Comparison of ENCODE assay signal across 16 cellular contexts in genomic region chr12:72035625-72036024, GRCh38.
DNase-seq lines count a peak whose midpoint lies in the region; ATAC-seq and TF ChIP-seq lines count a peak whose summit lies in the region.
"Had no signal": no experiment of that assay in that cellular context is flagged by ENCODE, and none has a peak within 500 bp of the region (broad histone marks: within the 10 kb centered on the region; RNA-seq: fewer than 3 reads in every experiment).

No MANE protein-coding gene starts in this region.

- no peak overlapping the region for H3K4me2 ChIP-seq in mesendoderm (ENCODE audit: low read length)

- H2BK120ac ChIP-seq in mesendoderm (ENCODE audit: low read depth, low read length), result no peak overlapping the region

- no peak overlapping the region for H3K4me3 Mint-ChIP-seq in endodermal cell
- H3K4me3 Mint-ChIP-seq: CD14-positive monocyte; CD8-positive, alpha-beta T cell; IgD-negative memory B cell had no signal

- no peak overlapping the region for H3K23ac ChIP-seq in mesendoderm (ENCODE audit: low read length)

- no peak overlapping the region for H3K18ac ChIP-seq in mesendoderm (ENCODE audit: low read length)

- no peaks in the 10 kb centered on the region for H3K4me1 ChIP-seq in endodermal cell (ENCODE audit: control insufficient read depth, insufficient read depth, low read length)
- H3K4me1 ChIP-seq in mesendoderm (ENCODE audit: control insufficient read depth, low read depth, low read length), result no peaks in the 10 kb centered on the region

- H2BK15ac ChIP-seq in mesendoderm (replicated peaks; ENCODE audit: low read depth), result no peak overlapping the region

- H3K36me3 ChIP-seq in endodermal cell (ENCODE audit: control insufficient read depth, insufficient read depth, low read length) (no peaks in the 10 kb centered on the region), mesendoderm (ENCODE audit: control insufficient read depth, insufficient read depth, low read length) (no peaks in the 10 kb centered on the region)

- no peak overlapping the region for H3K27ac ChIP-seq in endodermal cell (ENCODE audit: low read depth, low read length)
- H3K27ac ChIP-seq in mesendoderm (ENCODE audit: low read depth, low read length), result no peak overlapping the region
- H3K27ac ChIP-seq: 22Rv1 had no signal

- H2AK5ac ChIP-seq in mesendoderm (ENCODE audit: low read length), result no peak overlapping the region

- H3K4me3 ChIP-seq in endodermal cell (ENCODE audit: low read length) (no peak overlapping the region), mesendoderm (ENCODE audit: low read length) (no peak overlapping the region)

- no peak overlapping the region for H3K9ac ChIP-seq in endodermal cell (ENCODE audit: extremely low read depth, low read length, poor library complexity, severe bottlenecking)
- H3K9ac ChIP-seq in mesendoderm (ENCODE audit: low read length), result no peak overlapping the region

- H3K56ac ChIP-seq in mesendoderm (ENCODE audit: low read length), result no peak overlapping the region

- no peaks in the 10 kb centered on the region for H3K27me3 Mint-ChIP-seq in endodermal cell (ENCODE audit: insufficient read depth)

- no peak for ATAC-seq in HG02973 (IDR thresholded peaks at IDR 0.05; ENCODE audit: unreplicated experiment)
- ATAC-seq: CD8-positive, alpha-beta T cell had no signal

- H3K79me2 ChIP-seq in mesendoderm (ENCODE audit: control insufficient read depth, insufficient read depth, low read length), result no peaks in the 10 kb centered on the region

- no peak overlapping the region for H3K27ac Mint-ChIP-seq in endodermal cell
- H3K27ac Mint-ChIP-seq: CD8-positive, alpha-beta T cell had no signal

- H3K36me3 Mint-ChIP-seq in endodermal cell (ENCODE audit: low read depth), result no peaks in the 10 kb centered on the region
- H3K36me3 Mint-ChIP-seq: CD14-positive monocyte; CD8-positive, alpha-beta T cell; IgD-negative memory B cell had no signal

- peaks cover 16% of the 10 kb centered on the region for H3K9me3 ChIP-seq in endodermal cell (ENCODE audit: control insufficient read depth, low read length)

- H4K8ac ChIP-seq in mesendoderm (ENCODE audit: low read depth, low read length), result no peak overlapping the region

- no peaks in the 10 kb centered on the region for H3K79me1 ChIP-seq in mesendoderm (ENCODE audit: low read length)

- DNase-seq in ELF-1 (ENCODE audit: low read depth, low spot score) (peak; percentile 15), SK-N-DZ (ENCODE audit: low spot score) (peak; percentile 54), endodermal cell (peak; percentile 67), mesendoderm (peak; percentile 45), activated gamma-delta T cell treated with Interleukin-2 at 50 U/mL for 16 hours (no peak), NCI-H1092 (lab: John Stamatoyannopoulos, UW) (no peak)
- no peak for DNase-seq in stimulated activated naive CD4-positive, alpha-beta T cell (lab: John Stamatoyannopoulos, UW)
- DNase-seq: CD8-positive, alpha-beta T cell; COR-L47; DMS153; EL; GDM1 had no signal

- H3K27me3 ChIP-seq in endodermal cell (ENCODE audit: control insufficient read depth, insufficient read depth, low read length, poor library complexity, severe bottlenecking), result no peaks in the 10 kb centered on the region
- H3K27me3 ChIP-seq in mesendoderm (ENCODE audit: insufficient read depth, low read length, poor library complexity), result no peaks in the 10 kb centered on the region

- no peak overlapping the region for H4K5ac ChIP-seq in mesendoderm (ENCODE audit: low read length)

- H3K9me3 Mint-ChIP-seq in endodermal cell, result peaks cover 12% of the 10 kb centered on the region

- H2BK5ac ChIP-seq in mesendoderm (ENCODE audit: low read length), result no peak overlapping the region

- peak; percentile 38 for TF ChIP-seq CTCF in endodermal cell (conservative IDR thresholded peaks at IDR 0.05)

- no peak overlapping the region for H3K4ac ChIP-seq in mesendoderm (ENCODE audit: low read depth, low read length)

- WGBS in endodermal cell (ENCODE audit: insufficient coverage in 1 of 2, insufficient read length in 1 of 2), 2 experiments, result 75 to 76% methylated on average over 5 of the region's 5 CpGs
- WGBS in mesendoderm (ENCODE audit: extremely low coverage, insufficient coverage, low lambda C conversion rate), result no CpG with 5 or more reads among the region's 5 CpGs

- H3K4me1 Mint-ChIP-seq in endodermal cell, result peaks cover 13% of the 10 kb centered on the region
- H3K4me1 Mint-ChIP-seq: CD14-positive monocyte, IgD-negative memory B cell had no signal

Comparison
In these comparisons a context has a peak if more than half of its experiments do, and no peak if none do; other contexts are left out.
1. DNase-seq: peak in ELF-1 (single experiment), SK-N-DZ (single experiment), endodermal cell (single experiment) and mesendoderm (single experiment); none in activated gamma-delta T cell treated with Interleukin-2 at 50 U/mL for 16 hours (single experiment), stimulated activated naive CD4-positive, alpha-beta T cell (0 of 6) and NCI-H1092 (single experiment).